In genomic region chr5:177362102-177362868, GRCh38 we compare ENCODE assay signal across 8 cellular contexts. TPM values are rescaled to one million over a fixed set of nuclear protein-coding genes. Genes with fewer than 3 reads are reported as not detected.
DNase-seq lines count a peak whose midpoint lies in the region; ATAC-seq, FAIRE-seq and TF ChIP-seq lines count a peak whose summit lies in the region.

No MANE protein-coding gene starts in this region.

- intact Hi-C loops in Right ventricle myocardium inferior (cut with DNase I) (no loop called here), Right ventricle myocardium superior (cut with DNase I) (no loop called here)
- intact Hi-C loops in activated T-helper 2 cell treated with anti-CD3 and anti-CD28 coated beads, Interferon-gamma antibody, Interleukin-2, Interleukin-4, amounts not matched to agents 10 μg/mL and 5 μg/mL and 100 μg/mL, durations not matched to agents 14 hours and 24 hours and 36 hours (cut with micrococcal nuclease) = loop anchor here (5.0 kb wide), 2 partner anchors 40 to 50 kb away; partner anchors contain the start of genes MXD3 and PFN3

- dilution Hi-C loops in keratinocyte (cut with MboI; ENCODE audit: extremely low pct_ligation_motif_present, low sequenced_read_pairs) = no loop called here

- H3K27me3 Mint-ChIP-seq in activated T-helper 2 cell treated with anti-CD3 and anti-CD28 coated beads, Interferon-gamma antibody, Interleukin-2, Interleukin-4, amounts not matched to agents 10 μg/mL and 5 μg/mL and 100 μg/mL, durations not matched to agents 14 hours and 24 hours and 36 hours (ENCODE audit: low read depth) = no peaks in the 10 kb centered on the region

- H3K27me3 ChIP-seq in keratinocyte (ENCODE audit: control insufficient read depth, extremely low read depth, insufficient read depth, low read length) = no peaks in the 10 kb centered on the region
- H3K27me3 ChIP-seq in thymus (ENCODE audit: control insufficient read depth, insufficient read depth) = no peaks in the 10 kb centered on the region

- H3K9me1 ChIP-seq in keratinocyte (ENCODE audit: control insufficient read depth, extremely low read depth, insufficient read depth, low read length) = no peaks in the 10 kb centered on the region

- no peaks in the 10 kb centered on the region for H3K79me2 ChIP-seq in keratinocyte (ENCODE audit: control insufficient read depth, insufficient read depth, low read length)

- peak overlapping the region; percentile 87 for H3K4me2 ChIP-seq in keratinocyte (ENCODE audit: control insufficient read depth, extremely low read depth, insufficient read depth, low read depth, low read length)

- H3K9ac ChIP-seq in keratinocyte (ENCODE audit: control insufficient read depth, extremely low read depth, insufficient read depth, low read length) = peak overlapping the region; percentile 68

- peak; percentile 52 for FAIRE-seq in keratinocyte (lab: Jason Lieb, UNC)

- H4K20me1 ChIP-seq in keratinocyte (ENCODE audit: control insufficient read depth, extremely low read depth, insufficient read depth, low read length) = no peaks in the 10 kb centered on the region

- H3K4me3 ChIP-seq in keratinocyte (ENCODE audit: control insufficient read depth in 2 of 3, extremely low read depth in 1 of 3, insufficient read depth in 2 of 3, low read depth in 1 of 3, low read length in 3 of 3) (peak overlapping the region; percentile 46 to 65 (median 57)), thymus (ENCODE audit: low read length) (peak overlapping the region; percentile 57)

- ATAC-seq in Right ventricle myocardium inferior = no peak
- ATAC-seq in Right ventricle myocardium superior (ENCODE audit: poor library complexity) = no peak
- ATAC-seq in GM18519 (IDR thresholded peaks at IDR 0.05; ENCODE audit: low FRiP score, unreplicated experiment) = no peak

- no peaks in the 10 kb centered on the region for H3K9me3 ChIP-seq in keratinocyte (ENCODE audit: control insufficient read depth, low read depth, low read length)
- H3K9me3 ChIP-seq in thymus (ENCODE audit: control insufficient read depth) = peaks cover 3% of the 10 kb centered on the region

- H3K4me3 Mint-ChIP-seq in activated T-helper 2 cell treated with anti-CD3 and anti-CD28 coated beads, Interferon-gamma antibody, Interleukin-2, Interleukin-4, amounts not matched to agents 10 μg/mL and 5 μg/mL and 100 μg/mL, durations not matched to agents 14 hours and 24 hours and 36 hours (ENCODE audit: low read depth) = peak overlapping the region; percentile 64

- H3K27ac ChIP-seq in keratinocyte (ENCODE audit: control insufficient read depth, insufficient read depth, low read length) (peak overlapping the region; percentile 71), thymus (ENCODE audit: low read depth) (peak overlapping the region; percentile 82)

- H3K4me1 ChIP-seq in keratinocyte (ENCODE audit: control insufficient read depth, extremely low read depth, insufficient read depth, low read length) (peaks cover 39% of the 10 kb centered on the region), thymus (ENCODE audit: control insufficient read depth, insufficient read depth, low read length) (peaks cover 50% of the 10 kb centered on the region)

- DNase-seq in Right ventricle myocardium inferior (ENCODE audit: missing footprints) (peak; percentile 26), Right ventricle myocardium superior (no peak), keratinocyte (ENCODE audit: low read depth, low spot score) (no peak), MV-4-11 (lab: John Stamatoyannopoulos, UW) (no peak), amniotic stem cell (lab: John Stamatoyannopoulos, UW) (no peak)
- no peak for DNase-seq in activated T-helper 2 cell treated with anti-CD3 and anti-CD28 coated beads, Interferon-gamma antibody, Interleukin-2, Interleukin-4, amounts not matched to agents 10 μg/mL and 5 μg/mL and 100 μg/mL, durations not matched to agents 14 hours and 24 hours and 36 hours (ENCODE audit: low spot score)

- no peaks in the 10 kb centered on the region for H3K9me3 Mint-ChIP-seq in activated T-helper 2 cell treated with anti-CD3 and anti-CD28 coated beads, Interferon-gamma antibody, Interleukin-2, Interleukin-4, amounts not matched to agents 10 μg/mL and 5 μg/mL and 100 μg/mL, durations not matched to agents 14 hours and 24 hours and 36 hours

- TF ChIP-seq CTCF in keratinocyte (optimal IDR thresholded peaks at IDR 0.05 in 1 of 3, IDR thresholded peaks at IDR 0.05 in 1 of 3, conservative IDR thresholded peaks at IDR 0.05 in 1 of 3; ENCODE audit: extremely low read depth in 1 of 3, insufficient read depth in 2 of 3, low read length in 3 of 3) = no peak

- 51% methylated on average over 19 of the region's 19 CpGs for WGBS in thymus

- H3K36me3 ChIP-seq in keratinocyte (ENCODE audit: control insufficient read depth in 2 of 2, extremely low read depth in 1 of 2, insufficient read depth in 2 of 2, low read length in 2 of 2) (no peaks in the 10 kb centered on the region), thymus (ENCODE audit: control insufficient read depth, insufficient read depth) (peaks cover 24% of the 10 kb centered on the region)

- H3K36me3 Mint-ChIP-seq in activated T-helper 2 cell treated with anti-CD3 and anti-CD28 coated beads, Interferon-gamma antibody, Interleukin-2, Interleukin-4, amounts not matched to agents 10 μg/mL and 5 μg/mL and 100 μg/mL, durations not matched to agents 14 hours and 24 hours and 36 hours (ENCODE audit: low read depth) = peaks cover 28% of the 10 kb centered on the region

- peak overlapping the region; percentile 43 for H3K27ac Mint-ChIP-seq in activated T-helper 2 cell treated with anti-CD3 and anti-CD28 coated beads, Interferon-gamma antibody, Interleukin-2, Interleukin-4, amounts not matched to agents 10 μg/mL and 5 μg/mL and 100 μg/mL, durations not matched to agents 14 hours and 24 hours and 36 hours

- H3K4me1 Mint-ChIP-seq in activated T-helper 2 cell treated with anti-CD3 and anti-CD28 coated beads, Interferon-gamma antibody, Interleukin-2, Interleukin-4, amounts not matched to agents 10 μg/mL and 5 μg/mL and 100 μg/mL, durations not matched to agents 14 hours and 24 hours and 36 hours (ENCODE audit: low read depth) = peaks cover 55% of the 10 kb centered on the region

- H2AFZ ChIP-seq in keratinocyte (ENCODE audit: control insufficient read depth, low read length) = peak overlapping the region; percentile 92

RNA-seq across cellular contexts. Expression of gene RGS14, which starts 4.6 kb away (rescaled TPM):
- total RNA-seq in Right ventricle myocardium inferior (3.9 TPM), Right ventricle myocardium superior (2.4 TPM)
- 36.2 and 40.5 TPM in 2 replicates for total RNA-seq in activated T-helper 2 cell treated with anti-CD3 and anti-CD28 coated beads, Interferon-gamma antibody, Interleukin-2, Interleukin-4, amounts not matched to agents 10 μg/mL and 5 μg/mL and 100 μg/mL, durations not matched to agents 14 hours and 24 hours and 36 hours
- polyA plus RNA-seq in keratinocyte (8.6 to 10.6 TPM (median 9.3 TPM) in 3 replicates), thymus (52.7 TPM)
- polyA plus RNA-seq in keratinocyte (2011; ENCODE audit: low read depth) = 1.1 TPM
- 5.3 and 14.2 TPM in 2 replicates for polyA plus RNA-seq in keratinocyte (2011; cell fraction: cytosol; rRNA removed)
- 12.9 and 17.9 TPM in 2 replicates for polyA plus RNA-seq in keratinocyte (2011; cell fraction: nucleus; rRNA removed)
- polyA plus RNA-seq in keratinocyte (2012; ENCODE audit: low replicate concordance) = 3.5 and 10.1 TPM in 2 replicates
- polyA minus RNA-seq in keratinocyte = 3.4 to 13.1 TPM (median 5.4 TPM) in 3 replicates
- 10.2 TPM for polyA minus RNA-seq in keratinocyte (2011; cell fraction: cytosol; rRNA and poly(A)+ RNA removed)
- 4.0 and 5.9 TPM in 2 replicates for polyA minus RNA-seq in keratinocyte (2011; cell fraction: nucleus; rRNA and poly(A)+ RNA removed)

RNA-seq across cellular contexts. Expression of gene LMAN2, which starts 10.8 kb away (rescaled TPM):
- total RNA-seq in Right ventricle myocardium inferior (72.3 TPM), Right ventricle myocardium superior (56.8 TPM)
- total RNA-seq in activated T-helper 2 cell treated with anti-CD3 and anti-CD28 coated beads, Interferon-gamma antibody, Interleukin-2, Interleukin-4, amounts not matched to agents 10 μg/mL and 5 μg/mL and 100 μg/mL, durations not matched to agents 14 hours and 24 hours and 36 hours = 130 and 137 TPM in 2 replicates
- polyA plus RNA-seq in keratinocyte (105 to 147 TPM (median 146 TPM) in 3 replicates), thymus (95.3 TPM)
- 123 TPM for polyA plus RNA-seq in keratinocyte (2011; ENCODE audit: low read depth)
- polyA plus RNA-seq in keratinocyte (2011; cell fraction: cytosol; rRNA removed) = 97.8 and 116 TPM in 2 replicates
- 203 and 245 TPM in 2 replicates for polyA plus RNA-seq in keratinocyte (2011; cell fraction: nucleus; rRNA removed)
- 87.3 and 153 TPM in 2 replicates for polyA plus RNA-seq in keratinocyte (2012; ENCODE audit: low replicate concordance)
- polyA minus RNA-seq in keratinocyte = 165 to 210 TPM (median 166 TPM) in 3 replicates
- polyA minus RNA-seq in keratinocyte (2011; cell fraction: cytosol; rRNA and poly(A)+ RNA removed) = 248 TPM
- 118 and 135 TPM in 2 replicates for polyA minus RNA-seq in keratinocyte (2011; cell fraction: nucleus; rRNA and poly(A)+ RNA removed)

RNA-seq across cellular contexts. Expression of gene SLC34A1, which starts 21.9 kb away (rescaled TPM):
- total RNA-seq in Right ventricle myocardium inferior (not detected), Right ventricle myocardium superior (not detected)
- total RNA-seq in activated T-helper 2 cell treated with anti-CD3 and anti-CD28 coated beads, Interferon-gamma antibody, Interleukin-2, Interleukin-4, amounts not matched to agents 10 μg/mL and 5 μg/mL and 100 μg/mL, durations not matched to agents 14 hours and 24 hours and 36 hours = not detected in 2 replicates
- polyA plus RNA-seq in keratinocyte (0.02 to 0.07 TPM (median 0.06 TPM) in 3 replicates), thymus (0.02 TPM)
- not detected for polyA plus RNA-seq in keratinocyte (2011; ENCODE audit: low read depth)
- polyA plus RNA-seq in keratinocyte (2011; cell fraction: cytosol; rRNA removed) = 0.04 TPM in 1 of 2 replicates, not detected in the other
- 0.11 and 0.13 TPM in 2 replicates for polyA plus RNA-seq in keratinocyte (2011; cell fraction: nucleus; rRNA removed)
- polyA plus RNA-seq in keratinocyte (2012; ENCODE audit: low replicate concordance) = 0.06 TPM in 1 of 2 replicates, not detected in the other
- polyA minus RNA-seq in keratinocyte = 0.22 to 0.30 TPM in 2 of 3 replicates, not detected in the other
- polyA minus RNA-seq in keratinocyte (2011; cell fraction: cytosol; rRNA and poly(A)+ RNA removed) = not detected
- 0.32 and 0.47 TPM in 2 replicates for polyA minus RNA-seq in keratinocyte (2011; cell fraction: nucleus; rRNA and poly(A)+ RNA removed)

RNA-seq across cellular contexts. Expression of gene PFN3, which starts 38.2 kb away (rescaled TPM):
- total RNA-seq in Right ventricle myocardium inferior (not detected), Right ventricle myocardium superior (not detected)
- total RNA-seq in activated T-helper 2 cell treated with anti-CD3 and anti-CD28 coated beads, Interferon-gamma antibody, Interleukin-2, Interleukin-4, amounts not matched to agents 10 μg/mL and 5 μg/mL and 100 μg/mL, durations not matched to agents 14 hours and 24 hours and 36 hours = not detected in 2 replicates
- polyA plus RNA-seq in keratinocyte (not detected in 3 replicates), thymus (not detected)
- not detected for polyA plus RNA-seq in keratinocyte (2011; ENCODE audit: low read depth)
- not detected in 2 replicates for polyA plus RNA-seq in keratinocyte (2011; cell fraction: cytosol; rRNA removed)
- not detected in 2 replicates for polyA plus RNA-seq in keratinocyte (2011; cell fraction: nucleus; rRNA removed)
- not detected in 2 replicates for polyA plus RNA-seq in keratinocyte (2012; ENCODE audit: low replicate concordance)
- polyA minus RNA-seq in keratinocyte = not detected in 3 replicates
- not detected for polyA minus RNA-seq in keratinocyte (2011; cell fraction: cytosol; rRNA and poly(A)+ RNA removed)
- not detected in 2 replicates for polyA minus RNA-seq in keratinocyte (2011; cell fraction: nucleus; rRNA and poly(A)+ RNA removed)

RNA-seq across cellular contexts. Expression of gene F12, which starts 47.1 kb away (rescaled TPM):
- total RNA-seq in Right ventricle myocardium inferior = not detected
- not detected for total RNA-seq in Right ventricle myocardium superior
- 3.5 and 5.8 TPM in 2 replicates for total RNA-seq in activated T-helper 2 cell treated with anti-CD3 and anti-CD28 coated beads, Interferon-gamma antibody, Interleukin-2, Interleukin-4, amounts not matched to agents 10 μg/mL and 5 μg/mL and 100 μg/mL, durations not matched to agents 14 hours and 24 hours and 36 hours
- 6.0 to 11.2 TPM (median 7.7 TPM) in 3 replicates for polyA plus RNA-seq in keratinocyte
- 2.1 TPM for polyA plus RNA-seq in keratinocyte (2011; ENCODE audit: low read depth)
- 6.1 and 18.8 TPM in 2 replicates for polyA plus RNA-seq in keratinocyte (2011; cell fraction: cytosol; rRNA removed)
- polyA plus RNA-seq in keratinocyte (2011; cell fraction: nucleus; rRNA removed) = 5.3 and 8.8 TPM in 2 replicates
- polyA plus RNA-seq in keratinocyte (2012; ENCODE audit: low replicate concordance) = 13.5 and 15.7 TPM in 2 replicates
- 2.7 to 6.3 TPM (median 2.9 TPM) in 3 replicates for polyA minus RNA-seq in keratinocyte
- 20.7 TPM for polyA minus RNA-seq in keratinocyte (2011; cell fraction: cytosol; rRNA and poly(A)+ RNA removed)
- polyA minus RNA-seq in keratinocyte (2011; cell fraction: nucleus; rRNA and poly(A)+ RNA removed) = 3.8 and 4.1 TPM in 2 replicates
- 1.2 TPM for polyA plus RNA-seq in thymus
